17 cellular contexts compared by ENCODE assay signal in the genomic region with DNA sequence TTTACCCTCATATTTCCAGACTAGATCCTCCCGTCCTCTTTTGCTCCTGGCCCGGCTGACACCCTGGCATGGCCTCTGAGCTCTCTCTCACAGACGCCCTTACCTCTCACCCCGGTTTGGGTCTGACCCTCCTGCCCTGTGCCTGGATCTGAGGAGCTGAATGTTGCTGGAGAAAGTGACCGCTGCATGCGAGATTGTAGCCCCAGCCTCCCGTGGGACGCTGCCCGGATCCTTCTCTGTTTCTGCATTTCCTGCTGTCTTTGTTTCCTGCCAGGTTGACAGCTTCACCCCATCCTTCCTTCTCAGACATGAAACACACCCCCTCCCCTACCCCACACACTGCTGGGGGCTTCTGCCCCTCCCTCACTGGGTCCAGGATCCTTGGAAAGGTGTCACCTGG. TPM values are rescaled to one million over a fixed set of nuclear protein-coding genes. Genes with fewer than 3 reads are reported as not detected.
DNase-seq lines count a peak whose midpoint lies in the region; ATAC-seq, FAIRE-seq and TF ChIP-seq lines count a peak whose summit lies in the region.
"Had no signal": no experiment of that assay in that cellular context is flagged by ENCODE, and none has a peak within 500 bp of the region (broad histone marks: within the 10 kb centered on the region; RNA-seq: fewer than 3 reads in every experiment).

No MANE protein-coding gene starts in this region.

- TF ChIP-seq EP300 in H1 (IDR thresholded peaks at IDR 0.05; ENCODE audit: borderline replicate concordance in 1 of 2, low read depth in 2 of 2, low read length in 2 of 2): no peak

- no peaks in the 10 kb centered on the region for H3K36me3 ChIP-seq in H1 (ENCODE audit: control insufficient read depth in 2 of 4, insufficient read depth in 4 of 4, low read length in 3 of 4)
- no peaks in the 10 kb centered on the region for H3K36me3 ChIP-seq in body of pancreas (replicated peaks in 1 of 2; ENCODE audit: insufficient read depth in 1 of 2, low read depth in 2 of 2)
- H3K36me3 ChIP-seq: MG63 had no signal

- H2BK12ac ChIP-seq in H1 (ENCODE audit: low read depth, low read length): peak overlapping the region; percentile 51; the same call in 1 of the 2 replicates

- H3K4me3 ChIP-seq in H1 (ENCODE audit: extremely low read depth in 1 of 4, insufficient read depth in 2 of 4, low read depth in 3 of 4, low read length in 4 of 4): no peak overlapping the region
- no peak overlapping the region for H3K4me3 ChIP-seq in body of pancreas
- H3K4me3 ChIP-seq: MG63 had no signal

- H3K9me3 ChIP-seq in H1 (ENCODE audit: insufficient read depth in 2 of 2, low read depth in 1 of 2, low read length in 1 of 2) (no peaks in the 10 kb centered on the region), body of pancreas (no peaks in the 10 kb centered on the region)
- H3K9me3 ChIP-seq: MG63 had no signal

- no peaks in the 10 kb centered on the region for H3K36me3 Mint-ChIP-seq in activated CD4-positive, alpha-beta T cell treated with anti-CD3 and anti-CD28 coated beads, Interleukin-2, amount 10 ng/mL, durations not matched to agents 24 days and 14 days (ENCODE audit: low read depth)
- no peaks in the 10 kb centered on the region for H3K36me3 Mint-ChIP-seq in stimulated activated effector memory CD8-positive, alpha-beta T cell treated with anti-CD3 and anti-CD28 coated beads, Interleukin-12 subunit alpha, Interleukin-12 subunit beta, amount 100 ng/mL, for 72 hours

- FAIRE-seq in H1 (lab: Jason Lieb, UNC): no peak
- FAIRE-seq: A204.1 had no signal

- no peak overlapping the region for H3K18ac ChIP-seq in H1 (ENCODE audit: extremely low read depth, low read length)

- TF ChIP-seq POLR2A in H1 (IDR thresholded peaks at IDR 0.05; ENCODE audit: control extremely low read depth in 1 of 2, low read depth in 2 of 2, low read length in 2 of 2) (no peak), body of pancreas (IDR thresholded peaks at IDR 0.05) (no peak)

- no peak overlapping the region; the same call in 1 of the 2 replicates for H2BK5ac ChIP-seq in H1 (ENCODE audit: low read depth, low read length)

- H3K9ac ChIP-seq in H1 (replicated peaks in 1 of 4; ENCODE audit: extremely low read depth in 1 of 4, low read depth in 3 of 4, low read length in 3 of 4): no peak overlapping the region

- H3K4ac ChIP-seq in H1 (replicated peaks; ENCODE audit: insufficient read length, low read depth, low read length): no peak overlapping the region

- no peaks in the 10 kb centered on the region for H3K79me1 ChIP-seq in H1 (ENCODE audit: low read depth, low read length)

- no peak overlapping the region for H3K4me2 ChIP-seq in H1 (ENCODE audit: insufficient read depth in 1 of 2, low read depth in 2 of 2, low read length in 2 of 2)

- CTCF ChIA-PET in H1 (lab: Charles Lee; ENCODE audit: partially characterized antibody): interaction anchor here (0.6 to 7.8 kb wide), 7 partner anchors 8 to 248 kb away, joined by 3 to 91 read pairs (median 4); no protein-coding TSS in a partner anchor

- H3K23ac ChIP-seq in H1 (ENCODE audit: insufficient read length): no peak overlapping the region

- TF ChIP-seq CTCF in C4-2B (conservative IDR thresholded peaks at IDR 0.05): no peak
- TF ChIP-seq CTCF in H1 (IDR thresholded peaks at IDR 0.05; ENCODE audit: control extremely low read depth in 1 of 3, insufficient read depth in 1 of 3, low read depth in 1 of 3, low read length in 3 of 3): no peak
- TF ChIP-seq CTCF in body of pancreas (IDR thresholded peaks at IDR 0.05): no peak

- H3K27me3 Mint-ChIP-seq in activated CD4-positive, alpha-beta T cell treated with anti-CD3 and anti-CD28 coated beads, Interleukin-2, amount 10 ng/mL, durations not matched to agents 24 days and 14 days: peaks cover 19% of the 10 kb centered on the region

- H4K5ac ChIP-seq in H1 (ENCODE audit: insufficient read length, low read depth, low read length): no peak overlapping the region

- H3K14ac ChIP-seq in H1 (ENCODE audit: insufficient read length): no peak overlapping the region

- no peaks in the 10 kb centered on the region for H3K9me3 Mint-ChIP-seq in activated CD4-positive, alpha-beta T cell treated with anti-CD3 and anti-CD28 coated beads, Interleukin-2, amount 10 ng/mL, durations not matched to agents 24 days and 14 days
- H3K9me3 Mint-ChIP-seq in stimulated activated effector memory CD8-positive, alpha-beta T cell treated with anti-CD3 and anti-CD28 coated beads, Interleukin-12 subunit alpha, Interleukin-12 subunit beta, amount 100 ng/mL, for 72 hours: no peaks in the 10 kb centered on the region

- H2BK20ac ChIP-seq in H1 (ENCODE audit: low read length): no peak overlapping the region

- H3K27me3 ChIP-seq in H1 (replicated peaks in 1 of 4; ENCODE audit: control insufficient read depth in 3 of 4, extremely low read depth in 1 of 4, insufficient read depth in 3 of 4, low read length in 3 of 4) (peaks cover 0 to 4% (median 2%) of the 10 kb centered on the region in 4 experiments; a peak in 2 of 7 replicates), body of pancreas (no peaks in the 10 kb centered on the region)
- H3K27me3 ChIP-seq: MG63 had no signal

- H3K4me1 ChIP-seq in H1 (replicated peaks in 1 of 4; ENCODE audit: control insufficient read depth in 3 of 4, insufficient read depth in 4 of 4, low read length in 3 of 4): peaks cover 0 to 18% (median 13%) of the 10 kb centered on the region in 4 experiments; a peak in 6 of 7 replicates
- peaks cover 54% of the 10 kb centered on the region for H3K4me1 ChIP-seq in body of pancreas

- H3K27ac ChIP-seq in C4-2B: peak overlapping the region; percentile 40; the same call in 1 of the 2 replicates
- H3K27ac ChIP-seq in H1 (ENCODE audit: low read depth, low read length): no peak overlapping the region
- H3K27ac ChIP-seq in body of pancreas: peak overlapping the region in 1 of 4 donors; percentile 62

- no peak overlapping the region for H4K8ac ChIP-seq in H1 (ENCODE audit: extremely low read depth, insufficient read depth, low read length)

- H3K27ac Mint-ChIP-seq in activated CD4-positive, alpha-beta T cell treated with anti-CD3 and anti-CD28 coated beads, Interleukin-2, amount 10 ng/mL, durations not matched to agents 24 days and 14 days: peak overlapping the region; percentile 7
- H3K27ac Mint-ChIP-seq in stimulated activated effector memory CD8-positive, alpha-beta T cell treated with anti-CD3 and anti-CD28 coated beads, Interleukin-12 subunit alpha, Interleukin-12 subunit beta, amount 100 ng/mL, for 72 hours: peak overlapping the region; percentile 68

- H4K91ac ChIP-seq in H1 (replicated peaks; ENCODE audit: insufficient read length, low read length): no peak overlapping the region

- H3K4me3 Mint-ChIP-seq in activated CD4-positive, alpha-beta T cell treated with anti-CD3 and anti-CD28 coated beads, Interleukin-2, amount 10 ng/mL, durations not matched to agents 24 days and 14 days: peak overlapping the region; percentile 66
- no peak overlapping the region for H3K4me3 Mint-ChIP-seq in stimulated activated effector memory CD8-positive, alpha-beta T cell treated with anti-CD3 and anti-CD28 coated beads, Interleukin-12 subunit alpha, Interleukin-12 subunit beta, amount 100 ng/mL, for 72 hours

- intact Hi-C loops in activated CD4-positive, alpha-beta T cell treated with anti-CD3 and anti-CD28 coated beads, Interleukin-2, amount 10 ng/mL, durations not matched to agents 24 days and 14 days (cut with micrococcal nuclease): no loop called here
- intact Hi-C loops in body of pancreas (cut with DNase I): no loop called here

- 74% methylated on average over 9 of the region's 9 CpGs; no CpG with 5 or more reads in 1 of the 2 experiments for WGBS in H1 (ENCODE audit: extremely low coverage in 1 of 2, insufficient coverage in 1 of 2, insufficient read length in 1 of 2, insufficient replicate concordance in 2 of 2, low coverage in 1 of 2, low lambda C conversion rate in 2 of 2, missing lambda C conversion rate in 1 of 2), 2 experiments
- 70 to 82% methylated on average over 9 of the region's 9 CpGs for WGBS in body of pancreas, 2 donors

- H2AFZ ChIP-seq in H1 (ENCODE audit: low read length): no peak overlapping the region

- H2AK5ac ChIP-seq in H1 (ENCODE audit: low read depth, low read length): no peak overlapping the region

- H3K79me2 ChIP-seq in H1 (ENCODE audit: control insufficient read depth in 1 of 2, insufficient read depth in 2 of 2, low read length in 2 of 2): no peaks in the 10 kb centered on the region

- H3K4me1 Mint-ChIP-seq in activated CD4-positive, alpha-beta T cell treated with anti-CD3 and anti-CD28 coated beads, Interleukin-2, amount 10 ng/mL, durations not matched to agents 24 days and 14 days: peaks cover 25% of the 10 kb centered on the region
- H3K4me1 Mint-ChIP-seq in stimulated activated effector memory CD8-positive, alpha-beta T cell treated with anti-CD3 and anti-CD28 coated beads, Interleukin-12 subunit alpha, Interleukin-12 subunit beta, amount 100 ng/mL, for 72 hours: peaks cover 20% of the 10 kb centered on the region

- no peak overlapping the region for H3K56ac ChIP-seq in H1 (replicated peaks; ENCODE audit: insufficient read length, low read depth, low read length)

- TF ChIP-seq RAD21 in H1 (IDR thresholded peaks at IDR 0.05 in 1 of 2, conservative IDR thresholded peaks at IDR 0.05 in 1 of 2; ENCODE audit: low read depth in 2 of 2, low read length in 2 of 2): no peak

- no peak for ATAC-seq in stimulated activated effector memory CD8-positive, alpha-beta T cell treated with anti-CD3 and anti-CD28 coated beads, Interleukin-12 subunit alpha, Interleukin-12 subunit beta, amount 100 ng/mL, for 72 hours
- no peak for ATAC-seq in body of pancreas
- ATAC-seq: Panc1 had no signal

- H2BK15ac ChIP-seq in H1 (ENCODE audit: low read length): peak overlapping the region; percentile 72; the same call in 1 of the 2 replicates

- H3K23me2 ChIP-seq in H1 (ENCODE audit: low read depth, low read length): no peaks in the 10 kb centered on the region

- no peaks in the 10 kb centered on the region for H4K20me1 ChIP-seq in H1 (replicated peaks in 1 of 2; ENCODE audit: control insufficient read depth in 1 of 2, insufficient read depth in 2 of 2, low read length in 2 of 2)

- H2BK120ac ChIP-seq in H1 (replicated peaks; ENCODE audit: low read depth, low read length): no peak overlapping the region

- POLR2A ChIA-PET in H1 (lab: Charles Lee; ENCODE audit: partially characterized antibody): interaction anchor here (1.0 to 1.5 kb wide), 4 partner anchors 9 to 149 kb away, joined by 3 to 4 read pairs (median 4); a partner anchor contains a TSS

- no peak for DNase-seq in activated CD4-positive, alpha-beta T cell treated with anti-CD3 and anti-CD28 coated beads, Interleukin-2, amount 10 ng/mL, durations not matched to agents 24 days and 14 days
- DNase-seq in activated CD4-positive, alpha-beta T cell treated with anti-CD3 and anti-CD28 coated beads for 4 hours: no peak
- DNase-seq in H1 (ENCODE audit: low read depth in 1 of 2, low spot score in 2 of 2) (no peak), SW 1271 (lab: John Stamatoyannopoulos, UW) (no peak), body of pancreas (no peak)
- DNase-seq in stimulated activated effector memory CD8-positive, alpha-beta T cell treated with anti-CD3 and anti-CD28 coated beads, Interleukin-12 subunit alpha, Interleukin-12 subunit beta, amount 100 ng/mL, for 72 hours (ENCODE audit: low spot score in 2 of 2): no peak
- DNase-seq: DMS 273 treated with DMSO at 0.1 percent for 48 hours, HCEC 1CT, Karpas-422, MG63, NCI-H1092 treated with DMSO at 0.1 percent for 48 hours, NCI-H2081 treated with DMSO at 0.1 percent for 48 hours, NCI-H510A treated with DMSO at 0.1 percent for 48 hours had no signal

RNA-seq across cellular contexts. Expression of a gene that starts 9.5 kb away (rescaled TPM):
- total RNA-seq in activated CD4-positive, alpha-beta T cell treated with anti-CD3 and anti-CD28 coated beads, Interleukin-2, amount 10 ng/mL, durations not matched to agents 24 days and 14 days: 0.26 and 0.38 TPM in 2 replicates
- total RNA-seq in H1 (2021; fragmentation: NEBNext Ultra II Directional; extraction: Animal tissue kit (Norgen Biotek cat#: 25700)): 0.25 and 0.78 TPM in 2 replicates
- polyA plus RNA-seq in H1 (2011; rRNA removed): 0.73 and 1.6 TPM in 2 replicates
- polyA plus RNA-seq in H1 (2011; cell fraction: cytosol; rRNA removed): 0.54 TPM
- polyA plus RNA-seq in H1 (2011; cell fraction: nucleus; rRNA removed): 1.4 TPM
- polyA plus RNA-seq in H1 (2012, experiment 1 of 2): 0.33 to 1.4 TPM (median 1.1 TPM) in 4 replicates
- polyA plus RNA-seq in H1 (2012, experiment 2 of 2): 0.76 TPM
- polyA plus RNA-seq in H1 (2013, experiment 1 of 2): 0.85 TPM
- 0.92 TPM for polyA plus RNA-seq in H1 (2013, experiment 2 of 2)
- polyA minus RNA-seq in H1 (2011; rRNA and poly(A)+ RNA removed): 0.22 and 0.46 TPM in 2 replicates
- 0.88 TPM for polyA minus RNA-seq in H1 (2011; cell fraction: cytosol; rRNA and poly(A)+ RNA removed)
- 1.2 TPM for polyA minus RNA-seq in H1 (2011; cell fraction: nucleus; rRNA and poly(A)+ RNA removed)
- total RNA-seq in body of pancreas: 1 to 10 TPM in 1 of 2 donors, not detected in 1; 4.2 TPM

RNA-seq across cellular contexts. Expression of a gene that starts 20.3 kb away (rescaled TPM):
- total RNA-seq in activated CD4-positive, alpha-beta T cell treated with anti-CD3 and anti-CD28 coated beads, Interleukin-2, amount 10 ng/mL, durations not matched to agents 24 days and 14 days: not detected in 2 replicates
- total RNA-seq in H1 (2021; fragmentation: NEBNext Ultra II Directional; extraction: Animal tissue kit (Norgen Biotek cat#: 25700)): 1.2 and 1.4 TPM in 2 replicates
- 3.5 and 5.7 TPM in 2 replicates for polyA plus RNA-seq in H1 (2011; rRNA removed)
- polyA plus RNA-seq in H1 (2011; cell fraction: cytosol; rRNA removed): 4.0 TPM
- 14.0 TPM for polyA plus RNA-seq in H1 (2011; cell fraction: nucleus; rRNA removed)
- 1.8 to 3.3 TPM (median 2.4 TPM) in 4 replicates for polyA plus RNA-seq in H1 (2012, experiment 1 of 2)
- 1.6 TPM for polyA plus RNA-seq in H1 (2012, experiment 2 of 2)
- polyA plus RNA-seq in H1 (2013, experiment 1 of 2): 2.6 TPM
- 2.0 TPM for polyA plus RNA-seq in H1 (2013, experiment 2 of 2)
- 1.4 and 3.3 TPM in 2 replicates for polyA minus RNA-seq in H1 (2011; rRNA and poly(A)+ RNA removed)
- 1.8 TPM for polyA minus RNA-seq in H1 (2011; cell fraction: cytosol; rRNA and poly(A)+ RNA removed)
- 2.1 TPM for polyA minus RNA-seq in H1 (2011; cell fraction: nucleus; rRNA and poly(A)+ RNA removed)
- 1 to 10 TPM in 1 of 2 donors, not detected in 1; 1.3 TPM for total RNA-seq in body of pancreas

RNA-seq across cellular contexts. Expression of a gene that starts 42.1 kb away (rescaled TPM):
- not detected in 2 replicates for total RNA-seq in activated CD4-positive, alpha-beta T cell treated with anti-CD3 and anti-CD28 coated beads, Interleukin-2, amount 10 ng/mL, durations not matched to agents 24 days and 14 days
- 0.95 and 1.3 TPM in 2 replicates for total RNA-seq in H1 (2021; fragmentation: NEBNext Ultra II Directional; extraction: Animal tissue kit (Norgen Biotek cat#: 25700))
- 2.0 and 3.9 TPM in 2 replicates for polyA plus RNA-seq in H1 (2011; rRNA removed)
- polyA plus RNA-seq in H1 (2011; cell fraction: cytosol; rRNA removed): 2.8 TPM
- 22.4 TPM for polyA plus RNA-seq in H1 (2011; cell fraction: nucleus; rRNA removed)
- 0.77 to 2.4 TPM (median 0.99 TPM) in 4 replicates for polyA plus RNA-seq in H1 (2012, experiment 1 of 2)
- 0.42 TPM for polyA plus RNA-seq in H1 (2012, experiment 2 of 2)
- polyA plus RNA-seq in H1 (2013, experiment 1 of 2): 1.6 TPM
- 1.5 TPM for polyA plus RNA-seq in H1 (2013, experiment 2 of 2)
- 0.80 and 1.0 TPM in 2 replicates for polyA minus RNA-seq in H1 (2011; rRNA and poly(A)+ RNA removed)
- not detected for polyA minus RNA-seq in H1 (2011; cell fraction: cytosol; rRNA and poly(A)+ RNA removed)
- polyA minus RNA-seq in H1 (2011; cell fraction: nucleus; rRNA and poly(A)+ RNA removed): 2.7 TPM
- 1 to 10 TPM; 2.1 to 4.0 TPM for total RNA-seq in body of pancreas
- total RNA-seq: Daoy had no signal

RNA-seq across cellular contexts. Expression of a gene that starts 46.1 kb away (rescaled TPM):
- not detected in 2 replicates for total RNA-seq in activated CD4-positive, alpha-beta T cell treated with anti-CD3 and anti-CD28 coated beads, Interleukin-2, amount 10 ng/mL, durations not matched to agents 24 days and 14 days
- total RNA-seq in H1 (2021; fragmentation: NEBNext Ultra II Directional; extraction: Animal tissue kit (Norgen Biotek cat#: 25700)): not detected in 2 replicates
- 0.19 TPM in 1 of 2 replicates, not detected in the other for polyA plus RNA-seq in H1 (2011; rRNA removed)
- 0.14 TPM for polyA plus RNA-seq in H1 (2011; cell fraction: cytosol; rRNA removed)
- 0.54 TPM for polyA plus RNA-seq in H1 (2011; cell fraction: nucleus; rRNA removed)
- 0.13 to 0.64 TPM (median 0.33 TPM) in 4 replicates for polyA plus RNA-seq in H1 (2012, experiment 1 of 2)
- polyA plus RNA-seq in H1 (2012, experiment 2 of 2): not detected
- polyA plus RNA-seq in H1 (2013, experiment 1 of 2): 0.04 TPM
- polyA plus RNA-seq in H1 (2013, experiment 2 of 2): 0.02 TPM
- not detected in 2 replicates for polyA minus RNA-seq in H1 (2011; rRNA and poly(A)+ RNA removed)
- not detected for polyA minus RNA-seq in H1 (2011; cell fraction: cytosol; rRNA and poly(A)+ RNA removed)
- polyA minus RNA-seq in H1 (2011; cell fraction: nucleus; rRNA and poly(A)+ RNA removed): 0.20 TPM
- total RNA-seq in body of pancreas: 10 to 100 TPM in 1 of 2 donors, 1 to 10 TPM in 1; 5.7 to 39.9 TPM

RNA-seq across cellular contexts. Expression of a gene that starts 59.9 kb away (rescaled TPM):
- total RNA-seq in activated CD4-positive, alpha-beta T cell treated with anti-CD3 and anti-CD28 coated beads, Interleukin-2, amount 10 ng/mL, durations not matched to agents 24 days and 14 days: not detected in 2 replicates
- not detected in 2 replicates for total RNA-seq in H1 (2021; fragmentation: NEBNext Ultra II Directional; extraction: Animal tissue kit (Norgen Biotek cat#: 25700))
- polyA plus RNA-seq in H1 (2011; rRNA removed): not detected in 2 replicates
- not detected for polyA plus RNA-seq in H1 (2011; cell fraction: cytosol; rRNA removed)
- polyA plus RNA-seq in H1 (2011; cell fraction: nucleus; rRNA removed): not detected
- not detected in 4 replicates for polyA plus RNA-seq in H1 (2012, experiment 1 of 2)
- not detected for polyA plus RNA-seq in H1 (2012, experiment 2 of 2)
- not detected for polyA plus RNA-seq in H1 (2013, experiment 1 of 2)
- polyA plus RNA-seq in H1 (2013, experiment 2 of 2): 0.02 TPM
- not detected in 2 replicates for polyA minus RNA-seq in H1 (2011; rRNA and poly(A)+ RNA removed)
- not detected for polyA minus RNA-seq in H1 (2011; cell fraction: cytosol; rRNA and poly(A)+ RNA removed)
- polyA minus RNA-seq in H1 (2011; cell fraction: nucleus; rRNA and poly(A)+ RNA removed): not detected
- total RNA-seq in body of pancreas: not detected
- total RNA-seq: Daoy had no signal
